ENCODE assay signal across 18 cellular contexts in genomic region chr17:81193470-81194224, GRCh38. TPM values are rescaled to one million over a fixed set of nuclear protein-coding genes. Genes with fewer than 3 reads are reported as not detected.
DNase-seq lines count a peak whose midpoint lies in the region; ATAC-seq and TF ChIP-seq lines count a peak whose summit lies in the region.
"Had no signal": no experiment of that assay in that cellular context is flagged by ENCODE, and none has a peak within 500 bp of the region (broad histone marks: within the 10 kb centered on the region; RNA-seq: fewer than 3 reads in every experiment).

No MANE protein-coding gene starts in this region.

- intact Hi-C loops in CD14-positive monocyte (cut with micrococcal nuclease) (no loop called here), lower lobe of right lung (cut with DNase I) (no loop called here)

- H3K4me1 ChIP-seq in lower lobe of right lung: peaks cover 12% of the 10 kb centered on the region

- DNase-seq in CD14-positive monocyte (ENCODE audit: low spot score) (peak; percentile 41), GM13977 (ENCODE audit: low spot score) (peak; percentile 78), amniotic epithelial cell (ENCODE audit: low read depth) (peak; percentile 33), lower lobe of right lung (peak; percentile 65), NCI-H1694 treated with DMSO at 0.1 percent for 48 hours (lab: John Stamatoyannopoulos, UW) (no peak), CD1c-positive myeloid dendritic cell (ENCODE audit: extremely low spot score) (no peak), islet precursor cell (no peak)
- DNase-seq: AML-193, DMS79 treated with DMSO at 0.1 percent for 48 hours, GDM1, H7, NCI-H1436 treated with DMSO at 0.1 percent for 48 hours, NCI-H2227 treated with DMSO at 0.1 percent for 48 hours, NCI-H526, OCI-M1 had no signal

- no peaks in the 10 kb centered on the region for H3K9me3 Mint-ChIP-seq in CD14-positive monocyte
- H3K9me3 Mint-ChIP-seq: CD8-positive, alpha-beta T cell had no signal

- no peak for TF ChIP-seq CTCF in CD14-positive monocyte (IDR thresholded peaks at IDR 0.05)
- no peak for TF ChIP-seq CTCF in GM13977 (IDR thresholded peaks at IDR 0.05; ENCODE audit: extremely low read depth, insufficient read depth, missing control alignments)
- TF ChIP-seq CTCF in lower lobe of right lung (IDR thresholded peaks at IDR 0.05): no peak

- no peaks in the 10 kb centered on the region for H3K9me3 ChIP-seq in lower lobe of right lung

- peaks cover 10% of the 10 kb centered on the region for H3K36me3 ChIP-seq in lower lobe of right lung

- H3K27me3 ChIP-seq in lower lobe of right lung (ENCODE audit: low read depth): no peaks in the 10 kb centered on the region

- no peak overlapping the region for H3K4me3 Mint-ChIP-seq in CD14-positive monocyte
- H3K4me3 Mint-ChIP-seq: CD8-positive, alpha-beta T cell had no signal

- peaks cover 8 to 33% of the 10 kb centered on the region in 2 donors for H3K36me3 Mint-ChIP-seq in CD14-positive monocyte
- H3K36me3 Mint-ChIP-seq: CD8-positive, alpha-beta T cell had no signal

- H3K4me3 ChIP-seq in lower lobe of right lung: no peak overlapping the region
- H3K4me3 ChIP-seq: SK-N-MC had no signal

- ATAC-seq in lower lobe of right lung (no peak), HG03135 (IDR thresholded peaks at IDR 0.05; ENCODE audit: unreplicated experiment) (no peak)
- ATAC-seq: CD8-positive, alpha-beta T cell had no signal

- no peaks in the 10 kb centered on the region for H3K27me3 Mint-ChIP-seq in CD14-positive monocyte (ENCODE audit: low read depth in 3 of 3)

- H3K4me1 Mint-ChIP-seq in CD14-positive monocyte: no peaks in the 10 kb centered on the region

- no peak overlapping the region for H3K27ac ChIP-seq in lower lobe of right lung
- H3K27ac ChIP-seq: SK-N-MC had no signal

- in situ Hi-C loops in GM13977 (cut with MboI; ENCODE audit: low pct_unique_long_range_greater_than_20kb, low sequenced_read_pairs, unreplicated experiment): no loop called here

- H3K27ac Mint-ChIP-seq in CD14-positive monocyte: no peak overlapping the region
- H3K27ac Mint-ChIP-seq: CD8-positive, alpha-beta T cell had no signal

RNA-seq across cellular contexts. Expression of gene AATK, which starts 27.6 kb away (rescaled TPM):
- 1 to 10 TPM in 1 of 2 donors, under 1 TPM in 1; 0.93 to 2.0 TPM for polyA plus RNA-seq in CD14-positive monocyte
- 64.0 TPM for total RNA-seq in lower lobe of right lung

RNA-seq across cellular contexts. Expression of gene PVALEF, which starts 28.3 kb away (rescaled TPM):
- polyA plus RNA-seq in CD14-positive monocyte: not detected
- total RNA-seq in lower lobe of right lung: not detected
- total RNA-seq: CD8-positive, alpha-beta T cell; H7 had no signal

RNA-seq across cellular contexts. Expression of gene CEP131, which starts 29.1 kb away (rescaled TPM):
- polyA plus RNA-seq in CD14-positive monocyte: 1 to 10 TPM in 1 of 2 donors, under 1 TPM in 1; 0.69 to 1.0 TPM
- 8.3 TPM for total RNA-seq in lower lobe of right lung

RNA-seq across cellular contexts. Expression of gene TEPSIN, which starts 45.2 kb away (rescaled TPM):
- 1 to 10 TPM; 3.4 to 4.5 TPM for polyA plus RNA-seq in CD14-positive monocyte
- total RNA-seq in lower lobe of right lung: 43.2 TPM

RNA-seq across cellular contexts. Expression of gene NDUFAF8, which starts 45.5 kb away (rescaled TPM):
- 10 to 100 TPM; 41.0 to 61.3 TPM for polyA plus RNA-seq in CD14-positive monocyte
- total RNA-seq in lower lobe of right lung: 24.3 TPM

Comparison
In these comparisons a context has a peak if more than half of its experiments do, and no peak if none do; other contexts are left out.
1. DNase-seq: peak in CD14-positive monocyte (single experiment), GM13977 (single experiment), amniotic epithelial cell (single experiment) and lower lobe of right lung (single experiment); none in NCI-H1694 treated with DMSO at 0.1 percent for 48 hours (single experiment), CD1c-positive myeloid dendritic cell (single experiment) and islet precursor cell (single experiment).